Comparison of ENCODE assay signal across 17 cellular contexts in genomic region chr12:106704081-106704480, GRCh38.
DNase-seq lines count a peak whose midpoint lies in the region; ATAC-seq and TF ChIP-seq lines count a peak whose summit lies in the region.
"Had no signal": no experiment of that assay in that cellular context is flagged by ENCODE, and none has a peak within 500 bp of the region (broad histone marks: within the 10 kb centered on the region; RNA-seq: fewer than 3 reads in every experiment).

No MANE protein-coding gene starts in this region.

- H3K9ac ChIP-seq in SK-N-MC (ENCODE audit: insufficient read length), result no peak overlapping the region
- H3K9ac ChIP-seq: KMS-11 had no signal

- ATAC-seq in Right ventricle myocardium superior (ENCODE audit: poor library complexity) (peak; percentile 89), left lobe of liver (peak; percentile 67), upper lobe of right lung (peak; percentile 77)
- ATAC-seq: GM23338, Panc1, SK-N-SH treated with all-trans-retinoic acid at 6 μM for 48 hours had no signal

- H3K9me3 ChIP-seq in SK-N-MC (ENCODE audit: low read depth, low read length) (no peaks in the 10 kb centered on the region; the same call in 1 of the 2 replicates), upper lobe of right lung (no peaks in the 10 kb centered on the region)

- intact Hi-C loops in Right ventricle myocardium superior (cut with DNase I), result no loop called here
- intact Hi-C loops in cardiac septum (cut with DNase I), result no loop called here
- intact Hi-C loops in upper lobe of right lung (cut with DNase I), result no loop called here

- no peak overlapping the region for H3K4me3 ChIP-seq in SK-N-MC
- H3K4me3 ChIP-seq in upper lobe of right lung, result no peak overlapping the region
- H3K4me3 ChIP-seq: GM23338 had no signal

- no peaks in the 10 kb centered on the region for H3K36me3 ChIP-seq in SK-N-MC (ENCODE audit: insufficient read depth, low read length)
- H3K36me3 ChIP-seq in upper lobe of right lung, result no peaks in the 10 kb centered on the region

- H3K27ac ChIP-seq in SK-N-MC (no peak overlapping the region), upper lobe of right lung (no peak overlapping the region)
- H3K27ac ChIP-seq: KMS-11 had no signal

- no peaks in the 10 kb centered on the region for H3K4me1 ChIP-seq in upper lobe of right lung

- TF ChIP-seq CTCF in upper lobe of right lung (IDR thresholded peaks at IDR 0.05), result no peak

- DNase-seq in Right ventricle myocardium superior (no peak), cardiac septum (ENCODE audit: low spot score) (no peak), SK-N-MC (ENCODE audit: low read depth, low spot score) (peak; percentile 5), left lobe of liver (ENCODE audit: low spot score) (no peak), upper lobe of right lung (no peak), amniotic stem cell (lab: John Stamatoyannopoulos, UW) (no peak), cortex of kidney (lab: John Stamatoyannopoulos, UW) (no peak)
- DNase-seq: C1 segment of cervical spinal cord, NCI-H1092 treated with DMSO at 0.1 percent for 48 hours, NCI-H1694 treated with DMSO at 0.1 percent for 48 hours, NCI-H2171, NCI-H446, NCI-H69 had no signal

- H3K27me3 ChIP-seq in upper lobe of right lung, result no peaks in the 10 kb centered on the region
